12 cellular contexts compared by ENCODE assay signal in the genomic region with DNA sequence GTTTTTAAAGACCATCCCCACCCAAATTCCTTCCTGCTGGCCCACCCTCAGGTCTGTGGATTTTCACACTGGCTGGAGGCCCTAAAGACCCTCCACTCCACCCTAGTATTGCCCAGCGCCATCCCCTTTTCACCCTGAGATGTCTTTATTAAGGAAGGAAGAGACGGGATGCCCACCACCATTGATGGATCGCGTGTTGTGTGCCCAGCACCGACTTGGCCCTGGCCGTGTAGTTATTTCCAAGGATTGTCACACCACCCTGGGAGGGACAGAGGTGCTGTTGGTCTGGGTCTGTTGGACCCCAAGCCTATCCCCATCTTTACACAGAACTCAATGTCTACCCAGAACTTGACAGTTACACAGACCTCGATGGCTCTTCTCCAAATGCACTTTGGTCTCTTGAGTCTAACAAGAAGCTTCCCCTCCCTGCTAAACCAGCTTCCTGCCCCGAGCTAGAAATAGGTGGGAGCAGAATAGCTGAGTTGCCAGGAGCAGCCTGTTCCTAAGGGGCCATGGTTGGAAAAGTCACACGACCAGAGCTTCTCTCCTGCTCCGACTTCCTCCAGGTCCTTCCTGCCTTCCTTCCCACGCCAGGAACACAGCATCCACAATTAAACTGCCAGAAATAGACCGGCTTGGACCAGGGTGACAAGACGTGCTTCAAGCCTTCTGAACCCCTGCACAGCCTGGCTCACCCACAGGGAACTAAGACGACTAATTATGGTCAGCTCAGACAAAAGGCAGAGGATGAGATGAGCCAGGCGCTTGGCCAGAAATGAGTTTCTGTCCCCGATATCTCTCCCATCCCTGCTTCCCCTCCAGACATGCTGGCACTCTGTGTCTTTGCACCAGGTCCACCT.
"Had no signal": no experiment of that assay in that cellular context is flagged by ENCODE, and none has a peak within 500 bp of the region (broad histone marks: within the 10 kb centered on the region; RNA-seq: fewer than 3 reads in every experiment).

No MANE protein-coding gene starts in this region.

- H3K9me3 ChIP-seq: tibial nerve, uterus had no signal

- ATAC-seq: WTC11 had no signal

- H3K27me3 Mint-ChIP-seq: stimulated activated memory B cell treated with anti-CD40 and anti-IgM and Interleukin-4, amounts not matched to agents 10 μg/mL and 1 μg/mL and 100 μg/mL, for 72 hours had no signal

- H3K4me3 Mint-ChIP-seq: activated CD8-positive, alpha-beta T cell treated with anti-CD3 and anti-CD28 coated beads, Interleukin-2, amount 10 ng/mL, durations not matched to agents 7 days and 5 days; activated naive CD4-positive, alpha-beta T cell treated with anti-CD3 and anti-CD28 coated beads for 36 hours; immature natural killer cell; stimulated activated memory B cell treated with anti-CD40 and anti-IgM and Interleukin-4, amounts not matched to agents 10 μg/mL and 1 μg/mL and 100 μg/mL, for 72 hours; WTC11 had no signal

- DNase-seq: activated CD4-positive, alpha-beta T cell treated with anti-CD3 and anti-CD28 coated beads for 48 hours; activated CD8-positive, alpha-beta T cell treated with anti-CD3 and anti-CD28 coated beads, Interleukin-2, amount 10 ng/mL, durations not matched to agents 7 days and 5 days; activated naive CD4-positive, alpha-beta T cell treated with anti-CD3 and anti-CD28 coated beads for 36 hours; midbrain; stimulated activated CD4-positive, alpha-beta T cell treated with anti-CD3 and anti-CD28 coated beads, Interleukin-2, amount 100 ng/mL, for 48 hours; T-helper 2 cell; uterus had no signal

- H3K4me1 ChIP-seq: tibial nerve, uterus had no signal

- H3K36me3 ChIP-seq: tibial nerve, uterus had no signal

- H3K27ac Mint-ChIP-seq: activated CD8-positive, alpha-beta T cell treated with anti-CD3 and anti-CD28 coated beads, Interleukin-2, amount 10 ng/mL, durations not matched to agents 7 days and 5 days; activated naive CD4-positive, alpha-beta T cell treated with anti-CD3 and anti-CD28 coated beads for 36 hours; stimulated activated memory B cell treated with anti-CD40 and anti-IgM and Interleukin-4, amounts not matched to agents 10 μg/mL and 1 μg/mL and 100 μg/mL, for 72 hours; WTC11 had no signal

- H3K27me3 ChIP-seq: tibial nerve, uterus had no signal

- H3K36me3 Mint-ChIP-seq: immature natural killer cell; stimulated activated memory B cell treated with anti-CD40 and anti-IgM and Interleukin-4, amounts not matched to agents 10 μg/mL and 1 μg/mL and 100 μg/mL, for 72 hours had no signal

- H3K4me1 Mint-ChIP-seq: WTC11 had no signal

- H3K27ac ChIP-seq: tibial nerve, uterus had no signal

- H3K4me3 ChIP-seq: lung, tibial nerve, uterus had no signal
